In the genomic region with DNA sequence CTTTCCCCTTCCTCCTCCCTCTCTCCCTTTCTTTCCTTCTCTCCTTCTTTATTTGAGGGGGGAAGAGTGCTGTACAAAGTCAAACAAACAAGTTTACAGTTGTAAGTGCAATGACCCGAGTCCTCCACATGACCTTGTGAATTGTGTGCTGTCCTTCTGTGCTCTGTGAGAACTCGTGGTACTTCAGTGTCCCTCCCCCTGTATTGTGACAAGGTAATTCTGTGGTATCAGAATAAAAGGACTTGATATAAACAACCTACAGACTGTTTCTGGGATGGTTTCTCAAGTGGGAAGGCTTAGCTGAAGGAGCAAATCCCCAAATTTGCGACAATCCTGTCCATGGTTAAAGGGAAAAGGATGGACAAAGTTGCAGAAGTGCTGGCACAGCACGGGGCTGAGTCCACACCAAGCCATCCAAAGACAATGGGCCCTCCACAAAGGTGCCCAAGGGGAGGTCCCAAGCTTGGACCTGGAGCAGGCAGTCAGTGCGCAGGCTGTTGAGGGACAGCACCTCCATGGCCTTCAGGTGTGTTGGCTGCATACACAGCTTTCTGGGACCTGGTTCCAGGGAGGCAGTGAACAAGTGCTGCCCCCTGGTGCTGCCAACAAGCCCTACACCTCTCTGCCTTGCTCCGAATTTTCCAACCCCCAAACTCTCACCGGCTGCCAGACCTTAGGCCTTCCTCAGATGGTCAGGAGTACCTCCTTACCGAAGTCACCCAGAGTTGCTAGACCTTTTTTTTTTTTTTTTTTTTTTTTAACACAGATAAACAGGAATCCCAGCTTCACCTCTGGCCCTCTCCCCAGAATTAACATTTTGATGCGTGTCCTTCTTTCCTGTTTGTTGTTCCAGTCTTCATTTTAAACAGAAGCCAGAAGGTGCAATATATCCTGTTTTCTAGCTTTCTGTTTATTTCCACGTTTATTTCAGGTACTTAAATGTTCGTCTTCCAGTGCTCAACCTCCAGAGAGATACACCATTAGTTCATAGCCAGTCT, we compare ENCODE assay signal across 8 cellular contexts. TPM values are rescaled to one million over a fixed set of nuclear protein-coding genes. Genes with fewer than 3 reads are reported as not detected.
A peak's percentile ranks its signal among the peaks of the same experiment; 100 is the strongest.
DNase-seq lines count a peak whose midpoint lies in the region; ATAC-seq and TF ChIP-seq lines count a peak whose summit lies in the region.

No MANE protein-coding gene starts in this region.

- H3K27ac Mint-ChIP-seq in activated naive CD4-positive, alpha-beta T cell treated with anti-CD3 and anti-CD28 coated beads, Interleukin-2, amount 50 U/mL, for 24 hours: peak overlapping the region; percentile 93

- CTCF ChIA-PET in PC-3 (lab: Charles Lee): interaction anchor here (0.6 to 3.3 kb wide), 3 partner anchors 33 to 256 kb away, joined by 3 to 52 read pairs (median 3); no protein-coding TSS in a partner anchor

- ATAC-seq in PC-3: peak; percentile 5
- no peak for ATAC-seq in GM18909 (IDR thresholded peaks at IDR 0.05; ENCODE audit: poor library complexity, unreplicated experiment)

- H3K4me2 ChIP-seq in PC-3 (ENCODE audit: low read length) (no peak overlapping the region), smooth muscle cell (no peak overlapping the region)

- H2AFZ ChIP-seq in PC-3 (ENCODE audit: low read length): no peak overlapping the region
- H2AFZ ChIP-seq in smooth muscle cell (ENCODE audit: low read depth): no peak overlapping the region

- peaks cover 2% of the 10 kb centered on the region for H3K36me3 Mint-ChIP-seq in activated naive CD4-positive, alpha-beta T cell treated with anti-CD3 and anti-CD28 coated beads, Interleukin-2, amount 50 U/mL, for 24 hours

- BruUV-seq in PC-3 (replicated peaks; lab: Mats Ljungman, UMichigan): no TSS peak

- H3K4me3 ChIP-seq in PC-3 (ENCODE audit: low read length) (no peak overlapping the region), left ventricle myocardium inferior (no peak overlapping the region), smooth muscle cell (no peak overlapping the region)

- peak overlapping the region; percentile 80 for H3K4me3 Mint-ChIP-seq in activated naive CD4-positive, alpha-beta T cell treated with anti-CD3 and anti-CD28 coated beads, Interleukin-2, amount 50 U/mL, for 24 hours

- intact Hi-C loops in PC-3 (cut with micrococcal nuclease) (loop anchor here (1.0 to 5.0 kb wide), 5 partner anchors 33 to 219 kb away; partner anchors contain the start of gene DAG1), left ventricle myocardium inferior (cut with micrococcal nuclease) (loop anchor here (2.0 kb wide), 1 partner anchor 133 kb away; no protein-coding TSS in a partner anchor)

- peaks cover 30% of the 10 kb centered on the region for H3K4me1 Mint-ChIP-seq in activated naive CD4-positive, alpha-beta T cell treated with anti-CD3 and anti-CD28 coated beads, Interleukin-2, amount 50 U/mL, for 24 hours

- no peaks in the 10 kb centered on the region for H3K9me3 Mint-ChIP-seq in activated naive CD4-positive, alpha-beta T cell treated with anti-CD3 and anti-CD28 coated beads, Interleukin-2, amount 50 U/mL, for 24 hours

- H3K9ac ChIP-seq in PC-3 (ENCODE audit: low read length) (no peak overlapping the region), smooth muscle cell (ENCODE audit: low read depth) (no peak overlapping the region)

- 52% methylated on average over 11 of the region's 11 CpGs for WGBS in smooth muscle cell (ENCODE audit: low lambda C conversion rate)

- TF ChIP-seq CTCF in PC-3 (conservative IDR thresholded peaks at IDR 0.05; ENCODE audit: low read depth, low read length) (peak; percentile 90), left ventricle myocardium inferior (IDR thresholded peaks at IDR 0.05; ENCODE audit: borderline replicate concordance) (peak; percentile 83), smooth muscle cell (IDR thresholded peaks at IDR 0.05; ENCODE audit: borderline replicate concordance, insufficient read depth, poor library complexity, severe bottlenecking) (peak; percentile 86)

- DNase-seq in ELF-1 (ENCODE audit: low read depth, low spot score) (peak; percentile 94), PC-3 (peak; percentile 87), left ventricle myocardium inferior (peak; percentile 52), smooth muscle cell (lab: John Stamatoyannopoulos, UW; ENCODE audit: unreplicated experiment) (no peak), NCI-H2107 (lab: John Stamatoyannopoulos, UW) (no peak), NCI-H1048 (lab: John Stamatoyannopoulos, UW) (no peak)

- no peak overlapping the region for H3K27ac ChIP-seq in PC-3 (ENCODE audit: low read length)
- H3K27ac ChIP-seq in left ventricle myocardium inferior (replicated peaks): no peak overlapping the region
- no peak overlapping the region for H3K27ac ChIP-seq in smooth muscle cell (ENCODE audit: low read depth)

- no peaks in the 10 kb centered on the region for H3K9me2 ChIP-seq in PC-3 (replicated peaks; ENCODE audit: low read length)

- H3K9me3 ChIP-seq in PC-3 (ENCODE audit: low read length) (no peaks in the 10 kb centered on the region), left ventricle myocardium inferior (replicated peaks) (no peaks in the 10 kb centered on the region), smooth muscle cell (replicated peaks; ENCODE audit: low read depth) (no peaks in the 10 kb centered on the region)

- H3K4me1 ChIP-seq in PC-3 (ENCODE audit: insufficient read depth, low read length): peaks cover 41% of the 10 kb centered on the region
- peaks cover 33% of the 10 kb centered on the region for H3K4me1 ChIP-seq in left ventricle myocardium inferior
- peaks cover 9% of the 10 kb centered on the region for H3K4me1 ChIP-seq in smooth muscle cell (ENCODE audit: low read depth)

- POLR2A ChIA-PET in PC-3 (lab: Charles Lee; ENCODE audit: unreplicated experiment): interaction anchor here (0.6 kb wide), 1 partner anchor 563 kb away, joined by 9 read pairs; no protein-coding TSS in a partner anchor

- H3F3A ChIP-seq in PC-3 (ENCODE audit: low read length, unreplicated experiment): peaks cover 4% of the 10 kb centered on the region
- peaks cover 6% of the 10 kb centered on the region for H3F3A ChIP-seq in smooth muscle cell (ENCODE audit: low read depth)

- H3K27me3 Mint-ChIP-seq in activated naive CD4-positive, alpha-beta T cell treated with anti-CD3 and anti-CD28 coated beads, Interleukin-2, amount 50 U/mL, for 24 hours: no peaks in the 10 kb centered on the region

- H3K27me3 ChIP-seq in PC-3 (ENCODE audit: low read length): no peaks in the 10 kb centered on the region
- H3K27me3 ChIP-seq in left ventricle myocardium inferior (ENCODE audit: low read depth): no peaks in the 10 kb centered on the region
- H3K27me3 ChIP-seq in smooth muscle cell (ENCODE audit: low read depth): no peaks in the 10 kb centered on the region

- H3K79me2 ChIP-seq in PC-3 (ENCODE audit: low read length): peaks cover 24% of the 10 kb centered on the region
- H3K79me2 ChIP-seq in smooth muscle cell (ENCODE audit: low read depth): no peaks in the 10 kb centered on the region

- 0 out of 2 replicates have a peak, but pooled peaks cover 5% of the 10 kb centered on the region for H3K36me3 ChIP-seq in PC-3 (ENCODE audit: low read depth, low read length)
- H3K36me3 ChIP-seq in left ventricle myocardium inferior: peaks cover 11% of the 10 kb centered on the region
- H3K36me3 ChIP-seq in smooth muscle cell (ENCODE audit: low read depth): no peaks in the 10 kb centered on the region

- H4K20me1 ChIP-seq in PC-3 (ENCODE audit: low read length) (no peaks in the 10 kb centered on the region), smooth muscle cell (ENCODE audit: low read depth) (peaks cover 3% of the 10 kb centered on the region)

RNA-seq across cellular contexts. Expression of gene APEH, which starts 2.6 kb away (rescaled TPM):
- total RNA-seq in PC-3 (2014; rRNA removed) (236 and 246 TPM in 2 replicates), left ventricle myocardium inferior (99.0 TPM), smooth muscle cell (53.1 and 69.4 TPM in 2 replicates)
- polyA plus RNA-seq in smooth muscle cell: 91.7 and 104 TPM in 2 replicates

RNA-seq across cellular contexts. Expression of gene MST1, which starts 17.7 kb away (rescaled TPM):
- total RNA-seq in PC-3 (2014; rRNA removed): 1.7 and 2.8 TPM in 2 replicates
- 5.4 TPM for total RNA-seq in left ventricle myocardium inferior
- 15.4 and 18.7 TPM in 2 replicates for total RNA-seq in smooth muscle cell
- 22.9 and 28.5 TPM in 2 replicates for polyA plus RNA-seq in smooth muscle cell

RNA-seq across cellular contexts. Expression of gene RNF123, which starts 17.8 kb away (rescaled TPM):
- 38.6 and 43.0 TPM in 2 replicates for total RNA-seq in PC-3 (2014; rRNA removed)
- 48.6 TPM for total RNA-seq in left ventricle myocardium inferior
- total RNA-seq in smooth muscle cell: 15.8 and 17.3 TPM in 2 replicates
- 23.9 and 37.8 TPM in 2 replicates for polyA plus RNA-seq in smooth muscle cell

RNA-seq across cellular contexts. Expression of gene AMIGO3, which starts 47.9 kb away (rescaled TPM):
- total RNA-seq in PC-3 (2014; rRNA removed): 1.8 and 2.1 TPM in 2 replicates
- not detected for total RNA-seq in left ventricle myocardium inferior
- 2.8 and 2.9 TPM in 2 replicates for total RNA-seq in smooth muscle cell
- polyA plus RNA-seq in smooth muscle cell: 2.2 and 2.4 TPM in 2 replicates

RNA-seq across cellular contexts. Expression of gene GMPPB, which starts 52.2 kb away (rescaled TPM):
- total RNA-seq in PC-3 (2014; rRNA removed): 69.5 and 83.9 TPM in 2 replicates
- total RNA-seq in left ventricle myocardium inferior: 15.1 TPM
- total RNA-seq in smooth muscle cell: 21.1 and 21.3 TPM in 2 replicates
- 68.3 and 74.8 TPM in 2 replicates for polyA plus RNA-seq in smooth muscle cell

Comparison
In these comparisons a context has a peak if more than half of its experiments do, and no peak if none do; other contexts are left out.
1. DNase-seq: peak in ELF-1 (single experiment), PC-3 (single experiment) and left ventricle myocardium inferior (single experiment); none in smooth muscle cell (single experiment), NCI-H2107 (single experiment) and NCI-H1048 (single experiment).
2. Peak in every context shown above with its lines, with median percentiles within 50 percentile points of each other: CTCF ChIP-seq.